10 cellular contexts compared by ENCODE assay signal in genomic region chr15:31339558-31339895, GRCh38. TPM values are rescaled to one million over a fixed set of nuclear protein-coding genes. Genes with fewer than 3 reads are reported as not detected.
DNase-seq lines count a peak whose midpoint lies in the region; ATAC-seq and TF ChIP-seq lines count a peak whose summit lies in the region.
"Had no signal": no experiment of that assay in that cellular context is flagged by ENCODE, and none has a peak within 500 bp of the region (broad histone marks: within the 10 kb centered on the region; RNA-seq: fewer than 3 reads in every experiment).

No MANE protein-coding gene starts in this region.

- H3K4me1 Mint-ChIP-seq in type B pancreatic cell (ENCODE audit: unreplicated experiment): peaks cover 27% of the 10 kb centered on the region

- no peak overlapping the region for H3K27ac Mint-ChIP-seq in type B pancreatic cell

- no peak overlapping the region for H3K4me3 ChIP-seq in RWPE2 (ENCODE audit: severe bottlenecking)
- peak overlapping the region in 1 of 4 donors; percentile 0 for H3K4me3 ChIP-seq in esophagus muscularis mucosa
- no peak overlapping the region for H3K4me3 ChIP-seq in sigmoid colon

- WGBS in esophagus muscularis mucosa: 60% methylated on average over 2 of the region's 10 CpGs
- 69 to 74% methylated on average over 10 of the region's 10 CpGs for WGBS in sigmoid colon, 2 donors

- ATAC-seq in RWPE2 (ENCODE audit: low read depth) (no peak), GM18511 (IDR thresholded peaks at IDR 0.05; ENCODE audit: unreplicated experiment) (no peak)

- no peaks in the 10 kb centered on the region for H3K36me3 Mint-ChIP-seq in type B pancreatic cell

- no peaks in the 10 kb centered on the region for H3K27me3 ChIP-seq in RWPE2 (ENCODE audit: insufficient read depth, poor library complexity, severe bottlenecking)
- no peaks in the 10 kb centered on the region for H3K27me3 ChIP-seq in esophagus muscularis mucosa
- H3K27me3 ChIP-seq in sigmoid colon: no peaks in the 10 kb centered on the region

- intact Hi-C loops in esophagus muscularis mucosa (cut with DNase I): no loop called here
- intact Hi-C loops in sigmoid colon (cut with DNase I): no loop called here

- TF ChIP-seq POLR2A in esophagus muscularis mucosa (IDR thresholded peaks at IDR 0.05; ENCODE audit: low read depth) (no peak), sigmoid colon (IDR thresholded peaks at IDR 0.05) (no peak)

- TF ChIP-seq EP300 in esophagus muscularis mucosa (IDR thresholded peaks at IDR 0.05) (no peak), sigmoid colon (IDR thresholded peaks at IDR 0.05) (no peak)

- no peak for TF ChIP-seq CTCF in RWPE2 (IDR thresholded peaks at IDR 0.05; ENCODE audit: poor library complexity, severe bottlenecking)
- TF ChIP-seq CTCF in esophagus muscularis mucosa (IDR thresholded peaks at IDR 0.05): no peak
- TF ChIP-seq CTCF in sigmoid colon (IDR thresholded peaks at IDR 0.05): no peak
- TF ChIP-seq CTCF in type B pancreatic cell (conservative IDR thresholded peaks at IDR 0.05): no peak

- H3K36me3 ChIP-seq in RWPE2 (ENCODE audit: low read depth): peaks cover 5% of the 10 kb centered on the region; the same call in 1 of the 2 replicates
- no peaks in the 10 kb centered on the region for H3K36me3 ChIP-seq in esophagus muscularis mucosa
- H3K36me3 ChIP-seq in sigmoid colon: no peaks in the 10 kb centered on the region

- H3K27ac ChIP-seq in RWPE2 (ENCODE audit: poor library complexity, severe bottlenecking) (peak overlapping the region; percentile 8), esophagus muscularis mucosa (replicated peaks in 1 of 4) (peak overlapping the region; percentile 76 to 85 (median 78)), sigmoid colon (peak overlapping the region; percentile 64 to 79 (median 77))

- H3K9me3 ChIP-seq in RWPE2 (ENCODE audit: severe bottlenecking): no peaks in the 10 kb centered on the region
- no peaks in the 10 kb centered on the region for H3K9me3 ChIP-seq in esophagus muscularis mucosa
- no peaks in the 10 kb centered on the region for H3K9me3 ChIP-seq in sigmoid colon

- no peaks in the 10 kb centered on the region for H3K9me3 Mint-ChIP-seq in type B pancreatic cell

- H3K4me1 ChIP-seq in RWPE2 (ENCODE audit: insufficient read depth, poor library complexity, severe bottlenecking) (peaks cover 25% of the 10 kb centered on the region), esophagus muscularis mucosa (peaks cover 100% of the 10 kb centered on the region in 4 donors), sigmoid colon (peaks cover 0 to 97% (median 93%) of the 10 kb centered on the region in 4 donors)

- H3K27me3 Mint-ChIP-seq in type B pancreatic cell: no peaks in the 10 kb centered on the region

- peak; percentile 76 for DNase-seq in COR-L47 (lab: John Stamatoyannopoulos, UW)
- DNase-seq in RWPE2 (ENCODE audit: low spot score): no peak
- DNase-seq in esophagus muscularis mucosa (ENCODE audit: extremely low spot score): no peak
- DNase-seq in sigmoid colon: no peak
- no peak for DNase-seq in NCI-H510A (lab: John Stamatoyannopoulos, UW)
- no peak for DNase-seq in type B pancreatic cell (ENCODE audit: extremely low spot score, unreplicated experiment)
- DNase-seq in GM03348 (ENCODE audit: low spot score): no peak
- DNase-seq: activated CD8-positive, alpha-beta memory T cell treated with anti-CD3 and anti-CD28 coated beads for 24 hours; NCI-H510A treated with DMSO at 0.1 percent for 48 hours had no signal

- H3K4me3 Mint-ChIP-seq in type B pancreatic cell: no peak overlapping the region

RNA-seq across cellular contexts. Expression of gene KLF13, which starts 12.9 kb away (rescaled TPM):
- total RNA-seq in esophagus muscularis mucosa (100 to 1,000 TPM in 1 of 4 donors, 10 to 100 TPM in 3; 57.3 to 109 (median 74.2) TPM), sigmoid colon (10 to 100 TPM; 18.7 to 28.0 (median 24.5) TPM), type B pancreatic cell (ENCODE audit: low replicate concordance) (38.6 and 58.2 TPM in 2 replicates)
- 10 to 100 TPM; 23.4 to 71.9 (median 48.6) TPM for polyA plus RNA-seq in sigmoid colon

Comparison
In these comparisons a context has a peak if more than half of its experiments do, and no peak if none do; other contexts are left out.
1. H3K27ac ChIP-seq: peak in every context shown above with its lines; median percentile 78 in esophagus muscularis mucosa; 77 in sigmoid colon; 8 in RWPE2.